1 cellular context compared by ENCODE assay signal in the genomic region with DNA sequence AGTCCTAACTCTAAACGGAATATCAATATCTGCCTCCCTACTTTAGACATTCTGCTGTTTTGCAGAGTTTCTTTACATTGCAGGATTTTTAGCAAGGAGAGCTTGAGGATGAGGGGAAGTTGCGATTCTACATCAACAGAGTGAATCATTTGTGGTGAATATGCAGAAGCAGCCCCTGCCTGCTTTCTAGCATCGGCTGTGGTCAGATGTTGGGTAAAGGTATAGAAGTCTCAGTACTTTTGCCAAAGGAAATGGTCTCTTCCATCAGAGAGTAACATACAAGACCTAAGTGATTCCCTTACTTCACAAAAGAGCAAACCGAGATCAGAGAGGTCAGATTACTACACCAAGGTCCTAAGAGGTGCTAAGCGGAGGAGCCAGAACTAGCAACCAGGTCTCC.
TF ChIP-seq lines count a peak whose summit lies in the region.

No MANE protein-coding gene starts in this region.

TF ChIP-seq in HepG2, 621 proteins besides CTCF, POLR2A, EP300 and RAD21 (continued from another document):
- TF ChIP-seq ZNF414 (CRISPR knock-in tag; IDR thresholded peaks at IDR 0.05) (0 out of 2 replicates have a peak, but pooled peaks have one; percentile 19), ZNF558 (CRISPR knock-in tag; IDR thresholded peaks at IDR 0.05; ENCODE audit: borderline replicate concordance) (0 out of 2 replicates have a peak, but pooled peaks have one; percentile 37), ZC3H13 (CRISPR knock-in tag; IDR thresholded peaks at IDR 0.05) (no peak), ZBTB37 (CRISPR knock-in tag; IDR thresholded peaks at IDR 0.05) (peak; percentile 14; the same call in 1 of the 2 replicates), TAF1 (CRISPR knock-in tag; IDR thresholded peaks at IDR 0.05) (0 out of 2 replicates have a peak, but pooled peaks have one; percentile 6), ARID2 (CRISPR knock-in tag; IDR thresholded peaks at IDR 0.05; ENCODE audit: borderline replicate concordance) (0 out of 2 replicates have a peak, but pooled peaks have one; percentile 17), ZNF317 (CRISPR knock-in tag; IDR thresholded peaks at IDR 0.05) (0 out of 2 replicates have a peak, but pooled peaks have one; percentile 14)
- TF ChIP-seq, protein P1, sequence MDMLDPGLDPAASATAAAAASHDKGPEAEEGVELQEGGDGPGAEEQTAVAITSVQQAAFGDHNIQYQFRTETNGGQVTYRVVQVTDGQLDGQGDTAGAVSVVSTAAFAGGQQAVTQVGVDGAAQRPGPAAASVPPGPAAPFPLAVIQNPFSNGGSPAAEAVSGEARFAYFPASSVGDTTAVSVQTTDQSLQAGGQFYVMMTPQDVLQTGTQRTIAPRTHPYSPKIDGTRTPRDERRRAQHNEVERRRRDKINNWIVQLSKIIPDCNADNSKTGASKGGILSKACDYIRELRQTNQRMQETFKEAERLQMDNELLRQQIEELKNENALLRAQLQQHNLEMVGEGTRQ (IDR thresholded peaks at IDR 0.05; ENCODE audit: low read depth, low read length): no peak
- TF ChIP-seq, protein P1 (CRISPR knock-in tag; IDR thresholded peaks at IDR 0.05; ENCODE audit: borderline replicate concordance): no peak
- TF ChIP-seq, protein P2, sequence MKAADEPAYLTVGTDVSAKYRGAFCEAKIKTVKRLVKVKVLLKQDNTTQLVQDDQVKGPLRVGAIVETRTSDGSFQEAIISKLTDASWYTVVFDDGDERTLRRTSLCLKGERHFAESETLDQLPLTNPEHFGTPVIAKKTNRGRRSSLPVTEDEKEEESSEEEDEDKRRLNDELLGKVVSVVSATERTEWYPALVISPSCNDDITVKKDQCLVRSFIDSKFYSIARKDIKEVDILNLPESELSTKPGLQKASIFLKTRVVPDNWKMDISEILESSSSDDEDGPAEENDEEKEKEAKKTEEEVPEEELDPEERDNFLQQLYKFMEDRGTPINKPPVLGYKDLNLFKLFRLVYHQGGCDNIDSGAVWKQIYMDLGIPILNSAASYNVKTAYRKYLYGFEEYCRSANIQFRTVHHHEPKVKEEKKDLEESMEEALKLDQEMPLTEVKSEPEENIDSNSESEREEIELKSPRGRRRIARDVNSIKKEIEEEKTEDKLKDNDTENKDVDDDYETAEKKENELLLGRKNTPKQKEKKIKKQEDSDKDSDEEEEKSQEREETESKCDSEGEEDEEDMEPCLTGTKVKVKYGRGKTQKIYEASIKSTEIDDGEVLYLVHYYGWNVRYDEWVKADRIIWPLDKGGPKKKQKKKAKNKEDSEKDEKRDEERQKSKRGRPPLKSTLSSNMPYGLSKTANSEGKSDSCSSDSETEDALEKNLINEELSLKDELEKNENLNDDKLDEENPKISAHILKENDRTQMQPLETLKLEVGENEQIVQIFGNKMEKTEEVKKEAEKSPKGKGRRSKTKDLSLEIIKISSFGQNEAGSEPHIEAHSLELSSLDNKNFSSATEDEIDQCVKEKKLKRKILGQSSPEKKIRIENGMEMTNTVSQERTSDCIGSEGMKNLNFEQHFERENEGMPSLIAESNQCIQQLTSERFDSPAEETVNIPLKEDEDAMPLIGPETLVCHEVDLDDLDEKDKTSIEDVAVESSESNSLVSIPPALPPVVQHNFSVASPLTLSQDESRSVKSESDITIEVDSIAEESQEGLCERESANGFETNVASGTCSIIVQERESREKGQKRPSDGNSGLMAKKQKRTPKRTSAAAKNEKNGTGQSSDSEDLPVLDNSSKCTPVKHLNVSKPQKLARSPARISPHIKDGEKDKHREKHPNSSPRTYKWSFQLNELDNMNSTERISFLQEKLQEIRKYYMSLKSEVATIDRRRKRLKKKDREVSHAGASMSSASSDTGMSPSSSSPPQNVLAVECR (CRISPR knock-in tag; IDR thresholded peaks at IDR 0.05; ENCODE audit: borderline replicate concordance): 0 out of 2 replicates have a peak, but pooled peaks have one; percentile 20
